In genomic region chr11:68199295-68199987, GRCh38 we compare ENCODE assay signal across 29 cellular contexts. TPM values are rescaled to one million over a fixed set of nuclear protein-coding genes. Genes with fewer than 3 reads are reported as not detected.
DNase-seq lines count a peak whose midpoint lies in the region; ATAC-seq and TF ChIP-seq lines count a peak whose summit lies in the region.
"Had no signal": no experiment of that assay in that cellular context is flagged by ENCODE, and none has a peak within 500 bp of the region (broad histone marks: within the 10 kb centered on the region; RNA-seq: fewer than 3 reads in every experiment).

No MANE protein-coding gene starts in this region.

- no peak overlapping the region for H3K9ac ChIP-seq in IMR-90 (ENCODE audit: low read depth, low read length)
- H3K9ac ChIP-seq: neural progenitor cell had no signal

- no peak overlapping the region for H2BK15ac ChIP-seq in IMR-90 (ENCODE audit: low read depth, low read length)

- no peak overlapping the region for H4K91ac ChIP-seq in IMR-90 (ENCODE audit: insufficient read depth, low read depth, low read length)

- no peak overlapping the region for H3K4me2 ChIP-seq in IMR-90 (ENCODE audit: low read depth, low read length)
- H3K4me2 ChIP-seq: neural progenitor cell had no signal

- peaks cover 89% of the 10 kb centered on the region for H4K20me1 ChIP-seq in IMR-90 (ENCODE audit: insufficient read depth, low read length)

- H3K4me3 ChIP-seq in cardiac muscle cell (no peak overlapping the region), IMR-90 (ENCODE audit: insufficient read depth, low read depth, low read length) (no peak overlapping the region)
- H3K4me3 ChIP-seq: gastroesophageal sphincter, K562, neural progenitor cell, right atrium auricular region, tibial nerve had no signal

- H3K9me3 Mint-ChIP-seq in natural killer cell = no peaks in the 10 kb centered on the region
- no peaks in the 10 kb centered on the region for H3K9me3 Mint-ChIP-seq in type B pancreatic cell
- H3K9me3 Mint-ChIP-seq: neural progenitor cell had no signal

- DNase-seq in cardiac muscle cell (ENCODE audit: low read depth in 1 of 2, low spot score in 1 of 2) (peak in 1 of 2 donors; percentile 26), left cardiac atrium (no peak), IMR-90 (no peak), natural killer cell (no peak), type B pancreatic cell (ENCODE audit: extremely low spot score, unreplicated experiment) (no peak), iPS-NIHi7 (ENCODE audit: extremely low spot score) (no peak)
- DNase-seq: activated CD4-positive, alpha-beta T cell treated with anti-CD3 and anti-CD28 coated beads for 48 hours; activated gamma-delta T cell treated with Interleukin-2 at 50 U/mL for 16 hours; Caco-2; DMS79 treated with DMSO at 0.1 percent for 48 hours; GDM1; GOT3; hippocampal formation; NCI-H1092 treated with DMSO at 0.1 percent for 48 hours; NCI-H1694 treated with DMSO at 0.1 percent for 48 hours; NCI-H446; NCI-H748 treated with DMSO at 0.1 percent for 48 hours; SHP77 treated with DMSO at 0.1 percent for 48 hours; stimulated activated CD4-positive, alpha-beta T cell treated with anti-CD3 and anti-CD28 coated beads, Interleukin-2, amount 100 ng/mL, for 24 hours; stimulated activated CD8-positive, alpha-beta memory T cell treated with anti-CD3 and anti-CD28 coated beads, Interleukin-4, amount 100 ng/mL, for 48 hours; WERI-Rb-1 had no signal

- H3K4ac ChIP-seq in IMR-90 (ENCODE audit: low read depth, low read length) = no peak overlapping the region

- POLR2A ChIA-PET in IMR-90 (lab: Charles Lee; ENCODE audit: unreplicated experiment) = no interaction called here

- H2AFZ ChIP-seq in IMR-90 (replicated peaks; ENCODE audit: low read length, poor library complexity) = no peak overlapping the region
- H2AFZ ChIP-seq: neural progenitor cell had no signal

- H2BK5ac ChIP-seq in IMR-90 (ENCODE audit: low read depth, low read length, poor library complexity, severe bottlenecking) = no peak overlapping the region

- dilution Hi-C loops in IMR-90 (cut with HindIII; ENCODE audit: low sequenced_read_pairs, unreplicated experiment) = no loop called here

- peak overlapping the region; percentile 73 for H3K27ac ChIP-seq in cardiac muscle cell
- H3K27ac ChIP-seq in IMR-90 (ENCODE audit: insufficient read depth, low read length) = no peak overlapping the region
- H3K27ac ChIP-seq: neural progenitor cell, right atrium auricular region, WERI-Rb-1 had no signal

- H3K9me3 ChIP-seq in cardiac muscle cell (ENCODE audit: low read depth) = no peaks in the 10 kb centered on the region
- H3K9me3 ChIP-seq in IMR-90 (ENCODE audit: control insufficient read depth, insufficient read depth, low read length) = no peaks in the 10 kb centered on the region
- H3K9me3 ChIP-seq: Caco-2, gastroesophageal sphincter, right atrium auricular region, tibial nerve had no signal

- H2BK120ac ChIP-seq in IMR-90 (ENCODE audit: low read depth, low read length) = no peak overlapping the region

- no peaks in the 10 kb centered on the region for H3K27me3 Mint-ChIP-seq in natural killer cell (ENCODE audit: low read depth in 2 of 2)
- H3K27me3 Mint-ChIP-seq in type B pancreatic cell = no peaks in the 10 kb centered on the region

- H2BK20ac ChIP-seq in IMR-90 (ENCODE audit: low read depth, low read length) = no peak overlapping the region

- TF ChIP-seq RAD21 in IMR-90 (IDR thresholded peaks at IDR 0.05; ENCODE audit: low read length) = no peak

- H3K4me1 ChIP-seq in cardiac muscle cell (ENCODE audit: low read depth) = peaks cover 24% of the 10 kb centered on the region
- peaks cover 10% of the 10 kb centered on the region for H3K4me1 ChIP-seq in IMR-90 (ENCODE audit: control insufficient read depth, insufficient read depth, low read length)
- H3K4me1 ChIP-seq: Caco-2, neural progenitor cell had no signal

- TF ChIP-seq CTCF in cardiac muscle cell (IDR thresholded peaks at IDR 0.05; ENCODE audit: low read depth, low read length) = no peak
- no peak for TF ChIP-seq CTCF in IMR-90 (conservative IDR thresholded peaks at IDR 0.05; ENCODE audit: low read depth, low read length)
- no peak for TF ChIP-seq CTCF in natural killer cell (IDR thresholded peaks at IDR 0.05)
- TF ChIP-seq CTCF in type B pancreatic cell (conservative IDR thresholded peaks at IDR 0.05) = no peak

- no peak overlapping the region for H3K56ac ChIP-seq in IMR-90 (ENCODE audit: extremely low read depth, insufficient read depth, low read length)

- H3K4me3 Mint-ChIP-seq in natural killer cell (no peak overlapping the region), type B pancreatic cell (no peak overlapping the region)
- H3K4me3 Mint-ChIP-seq: neural progenitor cell had no signal

- intact Hi-C loops in left cardiac atrium (cut with DNase I) = no loop called here
- intact Hi-C loops in IMR-90 (cut with micrococcal nuclease) = no loop called here
- intact Hi-C loops in natural killer cell (cut with micrococcal nuclease) = no loop called here

- H3K14ac ChIP-seq in IMR-90 (replicated peaks; ENCODE audit: low read depth, low read length) = no peak overlapping the region

- TF ChIP-seq POLR2A in IMR-90 (IDR thresholded peaks at IDR 0.05; ENCODE audit: low read depth, low read length) = no peak

- peaks cover 75 to 83% of the 10 kb centered on the region in 2 donors for H3K4me1 Mint-ChIP-seq in natural killer cell
- H3K4me1 Mint-ChIP-seq in type B pancreatic cell (ENCODE audit: unreplicated experiment) = peaks cover 28% of the 10 kb centered on the region

- in situ Hi-C loops in IMR-90 (cut with MboI; ENCODE audit: low sequenced_read_pairs) = no loop called here

- CTCF ChIA-PET in IMR-90 (lab: Yijun Ruan, JAX) = no interaction called here

- peaks cover 14% of the 10 kb centered on the region for H3K9me1 ChIP-seq in IMR-90 (ENCODE audit: insufficient read depth, low read length)

- H3K27me3 ChIP-seq in cardiac muscle cell = no peaks in the 10 kb centered on the region
- H3K27me3 ChIP-seq in IMR-90 (ENCODE audit: control insufficient read depth, insufficient read depth, low read length) = no peaks in the 10 kb centered on the region
- H3K27me3 ChIP-seq: gastroesophageal sphincter, neural progenitor cell, right atrium auricular region, tibial nerve had no signal

- H3K18ac ChIP-seq in IMR-90 (ENCODE audit: low read depth, low read length) = no peak overlapping the region

- no TSS peak for BruUV-seq in IMR-90 (replicated peaks; lab: Mats Ljungman, UMichigan)

- H2AK5ac ChIP-seq in IMR-90 (ENCODE audit: low read depth, low read length) = no peak overlapping the region

- H3K23ac ChIP-seq in IMR-90 (ENCODE audit: low read depth, low read length) = peak overlapping the region; percentile 33

- no peak overlapping the region for H4K5ac ChIP-seq in IMR-90 (ENCODE audit: low read depth, low read length)

- no peak for ATAC-seq in left cardiac atrium
- no peak for ATAC-seq in IMR-90 (ENCODE audit: low read depth)
- no peak for ATAC-seq in natural killer cell
- no peak for ATAC-seq in HG03469 (IDR thresholded peaks at IDR 0.05; ENCODE audit: unreplicated experiment)
- ATAC-seq in GM21423 (IDR thresholded peaks at IDR 0.05; ENCODE audit: unreplicated experiment) = no peak
- ATAC-seq: gastroesophageal sphincter, K562, Panc1 had no signal

- no peak overlapping the region for H4K8ac ChIP-seq in IMR-90 (ENCODE audit: low read depth in 2 of 2, low read length in 2 of 2)

- no peak overlapping the region for H2AK9ac ChIP-seq in IMR-90 (replicated peaks; ENCODE audit: low read depth, low read length, poor library complexity)

- H3K36me3 ChIP-seq in cardiac muscle cell (no peaks in the 10 kb centered on the region), IMR-90 (ENCODE audit: control insufficient read depth, insufficient read depth, low read length) (no peaks in the 10 kb centered on the region)
- H3K36me3 ChIP-seq: gastroesophageal sphincter, neural progenitor cell, right atrium auricular region, tibial nerve, WERI-Rb-1 had no signal

- WGBS in IMR-90 (ENCODE audit: extremely low coverage in 2 of 2, insufficient read length in 1 of 2), 2 experiments = 94% methylated on average over 5 of the region's 8 CpGs; no CpG with 5 or more reads in 1 of the 2 experiments

- H3K36me3 Mint-ChIP-seq in natural killer cell (no peaks in the 10 kb centered on the region), type B pancreatic cell (peaks cover 4% of the 10 kb centered on the region)

- H3K27ac Mint-ChIP-seq in natural killer cell (peak overlapping the region; percentile 10 to 26), type B pancreatic cell (peak overlapping the region; percentile 11)

- H3K79me1 ChIP-seq in IMR-90 (ENCODE audit: low read depth in 1 of 2, low read length in 2 of 2) = peaks cover 13 to 82% of the 10 kb centered on the region in 2 experiments

TF ChIP-seq in IMR-90, 13 proteins besides CTCF, POLR2A, EP300 and RAD21:
- no peak for TF ChIP-seq FOS (IDR thresholded peaks at IDR 0.05; ENCODE audit: low read depth, low read length)
- no peak for TF ChIP-seq RCOR1 (IDR thresholded peaks at IDR 0.05; ENCODE audit: insufficient replicate concordance, low read length)
- no peak for TF ChIP-seq NFE2L2 (IDR thresholded peaks at IDR 0.05; ENCODE audit: low read depth, low read length)
- no peak for TF ChIP-seq MXI1 (IDR thresholded peaks at IDR 0.05; ENCODE audit: borderline replicate concordance, low read depth, low read length)
- TF ChIP-seq SMC3 (IDR thresholded peaks at IDR 0.05; ENCODE audit: low read depth, low read length) = no peak
- no peak for TF ChIP-seq MAFK (IDR thresholded peaks at IDR 0.05; ENCODE audit: low read depth, low read length)
- TF ChIP-seq ELK1 (IDR thresholded peaks at IDR 0.05; ENCODE audit: borderline replicate concordance, low read depth, low read length) = no peak
- no peak for TF ChIP-seq BHLHE40 (IDR thresholded peaks at IDR 0.05; ENCODE audit: low read depth, low read length)
- no peak for TF ChIP-seq RFX5 (IDR thresholded peaks at IDR 0.05; ENCODE audit: low read depth, low read length)

RNA-seq across cellular contexts. Expression of gene KMT5B, which starts 13.7 kb away (rescaled TPM):
- 29.1 and 36.7 TPM in 2 replicates for total RNA-seq in cardiac muscle cell
- polyA plus RNA-seq in cardiac muscle cell = 34.1 and 35.9 TPM in 2 replicates
- total RNA-seq in left cardiac atrium = 10 to 100 TPM; 28.8 to 29.8 TPM
- 13.4 and 26.1 TPM in 2 replicates for total RNA-seq in IMR-90 (2012; rRNA removed)
- 9.6 and 11.2 TPM in 2 replicates for polyA plus RNA-seq in IMR-90 (2012; rRNA removed)
- polyA plus RNA-seq in IMR-90 (2012; cell fraction: cytosol; rRNA removed) = 2.9 and 4.4 TPM in 2 replicates
- 5.9 and 30.5 TPM in 2 replicates for polyA plus RNA-seq in IMR-90 (2012; cell fraction: nucleus; rRNA removed; ENCODE audit: low replicate concordance)
- total RNA-seq in natural killer cell = 10 to 100 TPM; 45.0 to 60.1 (median 55.6) TPM
- total RNA-seq in type B pancreatic cell (ENCODE audit: low replicate concordance) = 48.5 and 54.4 TPM in 2 replicates
